ENCODE assay signal across 23 cellular contexts in genomic region chr6:169145476-169145875, GRCh38.
DNase-seq lines count a peak whose midpoint lies in the region; ATAC-seq and TF ChIP-seq lines count a peak whose summit lies in the region.
"Had no signal": no experiment of that assay in that cellular context is flagged by ENCODE, and none has a peak within 500 bp of the region (broad histone marks: within the 10 kb centered on the region; RNA-seq: fewer than 3 reads in every experiment).

No MANE protein-coding gene starts in this region.

- WGBS in esophagus muscularis mucosa = 39% methylated on average over 6 of the region's 6 CpGs
- WGBS in body of pancreas, 2 donors = 55 to 58% methylated on average over 6 of the region's 6 CpGs

- intact Hi-C loops in esophagus muscularis mucosa (cut with DNase I) = no loop called here
- intact Hi-C loops in body of pancreas (cut with DNase I) = no loop called here

- DNase-seq in HFFc6 = no peak
- DNase-seq in esophagus muscularis mucosa (ENCODE audit: extremely low spot score) = peak; percentile 74
- DNase-seq in mesothelial cell of epicardium (ENCODE audit: low spot score in 2 of 2, unreplicated experiment in 2 of 2) = no peak
- no peak for DNase-seq in substantia nigra (lab: John Stamatoyannopoulos, UW)
- no peak for DNase-seq in activated naive CD4-positive, alpha-beta T cell treated with anti-CD3 and anti-CD28 coated beads, Interleukin-2, amount 10 ng/mL, durations not matched to agents 7 days and 5 days
- DNase-seq in WTC11 (ENCODE audit: low spot score) = no peak
- DNase-seq in body of pancreas = no peak
- DNase-seq in GM19238 (ENCODE audit: insufficient read length, low spot score) = no peak
- DNase-seq: activated CD8-positive, alpha-beta T cell treated with anti-CD3 and anti-CD28 coated beads, Interleukin-2, amount 10 ng/mL, durations not matched to agents 7 days and 5 days; activated T-cell treated with anti-CD3 and anti-CD28 coated beads, Interleukin-2, amount 50 U/mL, for 1 hour; BE2C; Caco-2; central memory CD4-positive, alpha-beta T cell; effector memory CD4-positive, alpha-beta T cell; natural killer cell; NCI-H510A treated with DMSO at 0.1 percent for 48 hours; SK-N-SH; stimulated activated CD4-positive, alpha-beta T cell treated with anti-CD3 and anti-CD28 coated beads, Interleukin-2, amount 100 ng/mL, for 48 hours; stimulated activated naive CD8-positive, alpha-beta T cell treated with anti-CD3 and anti-CD28 coated beads, Interleukin-15, Interleukin-2, amounts not matched to agents 100 U/mL and 50 U/mL, for 24 hours; upper lobe of left lung had no signal

- H3K36me3 ChIP-seq in esophagus muscularis mucosa (no peaks in the 10 kb centered on the region), body of pancreas (replicated peaks in 1 of 2; ENCODE audit: insufficient read depth in 1 of 2, low read depth in 2 of 2) (no peaks in the 10 kb centered on the region)
- H3K36me3 ChIP-seq: BE2C, HAP-1, upper lobe of left lung had no signal

- no peak for ATAC-seq in WTC11
- no peak for ATAC-seq in body of pancreas
- ATAC-seq: activated CD8-positive, alpha-beta T cell treated with anti-CD3 and anti-CD28 coated beads, Interleukin-2, amount 10 ng/mL, durations not matched to agents 7 days and 5 days; esophagus mucosa; natural killer cell; stimulated activated naive CD8-positive, alpha-beta T cell treated with anti-CD3 and anti-CD28 coated beads, Interleukin-15, Interleukin-2, amounts not matched to agents 100 U/mL and 50 U/mL, for 24 hours had no signal

- H3K4me3 ChIP-seq in esophagus muscularis mucosa = no peak overlapping the region
- no peak overlapping the region for H3K4me3 ChIP-seq in body of pancreas
- H3K4me3 ChIP-seq: HAP-1, skin epidermis, upper lobe of left lung had no signal

- POLR2A ChIA-PET in WTC11 (lab: Charles Lee) = no interaction called here

- CTCF ChIA-PET in activated naive CD4-positive, alpha-beta T cell treated with anti-CD3 and anti-CD28 coated beads, Interleukin-2, amount 10 ng/mL, durations not matched to agents 7 days and 5 days (lab: Charles Lee) = no interaction called here
- CTCF ChIA-PET in WTC11 (lab: Charles Lee) = no interaction called here

- H3K36me3 Mint-ChIP-seq in HFFc6 (ENCODE audit: low read depth) (peaks cover 30% of the 10 kb centered on the region), mesothelial cell of epicardium (peaks cover 3% of the 10 kb centered on the region), WTC11 (peaks cover 19% of the 10 kb centered on the region)
- H3K36me3 Mint-ChIP-seq in activated naive CD4-positive, alpha-beta T cell treated with anti-CD3 and anti-CD28 coated beads, Interleukin-2, amount 10 ng/mL, durations not matched to agents 7 days and 5 days = no peaks in the 10 kb centered on the region
- H3K36me3 Mint-ChIP-seq: natural killer cell had no signal

- TF ChIP-seq POLR2A in esophagus muscularis mucosa (IDR thresholded peaks at IDR 0.05; ENCODE audit: low read depth) = no peak
- no peak for TF ChIP-seq POLR2A in body of pancreas (IDR thresholded peaks at IDR 0.05)

- H3K27ac ChIP-seq in esophagus muscularis mucosa (replicated peaks in 1 of 4) (peak overlapping the region; percentile 1 to 51 (median 41)), substantia nigra (ENCODE audit: low read depth, low read length, poor library complexity, severe bottlenecking) (peak overlapping the region; percentile 57), body of pancreas (no peak overlapping the region)
- H3K27ac ChIP-seq: upper lobe of left lung had no signal

- H3K4me3 Mint-ChIP-seq in HFFc6 (peak overlapping the region; percentile 71; the same call in 1 of the 2 replicates), mesothelial cell of epicardium (no peak overlapping the region), WTC11 (no peak overlapping the region)
- no peak overlapping the region for H3K4me3 Mint-ChIP-seq in activated naive CD4-positive, alpha-beta T cell treated with anti-CD3 and anti-CD28 coated beads, Interleukin-2, amount 10 ng/mL, durations not matched to agents 7 days and 5 days
- H3K4me3 Mint-ChIP-seq: activated CD8-positive, alpha-beta T cell treated with anti-CD3 and anti-CD28 coated beads, Interleukin-2, amount 10 ng/mL, durations not matched to agents 7 days and 5 days; natural killer cell had no signal

- TF ChIP-seq CTCF in HFFc6 (IDR thresholded peaks at IDR 0.05) = no peak
- no peak for TF ChIP-seq CTCF in esophagus muscularis mucosa (IDR thresholded peaks at IDR 0.05)
- TF ChIP-seq CTCF in mesothelial cell of epicardium (IDR thresholded peaks at IDR 0.05; ENCODE audit: unreplicated experiment) = no peak
- no peak for TF ChIP-seq CTCF in WTC11 (IDR thresholded peaks at IDR 0.05)
- TF ChIP-seq CTCF in body of pancreas (IDR thresholded peaks at IDR 0.05) = no peak

- H3K9me3 Mint-ChIP-seq in HFFc6 = peaks cover 11% of the 10 kb centered on the region
- H3K9me3 Mint-ChIP-seq in mesothelial cell of epicardium = peaks cover 34% of the 10 kb centered on the region
- H3K9me3 Mint-ChIP-seq in activated naive CD4-positive, alpha-beta T cell treated with anti-CD3 and anti-CD28 coated beads, Interleukin-2, amount 10 ng/mL, durations not matched to agents 7 days and 5 days = peaks cover 2% of the 10 kb centered on the region
- peaks cover 50% of the 10 kb centered on the region for H3K9me3 Mint-ChIP-seq in WTC11

- H3K27me3 ChIP-seq in esophagus muscularis mucosa = no peaks in the 10 kb centered on the region
- no peaks in the 10 kb centered on the region for H3K27me3 ChIP-seq in body of pancreas
- H3K27me3 ChIP-seq: BE2C, upper lobe of left lung had no signal

- peaks cover 7% of the 10 kb centered on the region for H3K27me3 Mint-ChIP-seq in HFFc6 (ENCODE audit: insufficient read depth)
- H3K27me3 Mint-ChIP-seq in mesothelial cell of epicardium (ENCODE audit: low read depth) = no peaks in the 10 kb centered on the region
- peaks cover 5% of the 10 kb centered on the region for H3K27me3 Mint-ChIP-seq in activated naive CD4-positive, alpha-beta T cell treated with anti-CD3 and anti-CD28 coated beads, Interleukin-2, amount 10 ng/mL, durations not matched to agents 7 days and 5 days
- no peaks in the 10 kb centered on the region for H3K27me3 Mint-ChIP-seq in WTC11 (ENCODE audit: low read depth)

- peaks cover 0 to 14% (median 3%) of the 10 kb centered on the region in 4 donors for H3K9me3 ChIP-seq in esophagus muscularis mucosa
- H3K9me3 ChIP-seq in body of pancreas = no peaks in the 10 kb centered on the region
- H3K9me3 ChIP-seq: BE2C, HAP-1 had no signal

- peaks cover 0 to 39% (median 38%) of the 10 kb centered on the region in 4 donors for H3K4me1 ChIP-seq in esophagus muscularis mucosa
- H3K4me1 ChIP-seq in body of pancreas = no peaks in the 10 kb centered on the region
- H3K4me1 ChIP-seq: BE2C, Caco-2, HAP-1 had no signal

- H3K4me1 Mint-ChIP-seq in HFFc6 (ENCODE audit: low read depth) (peaks cover 49% of the 10 kb centered on the region), mesothelial cell of epicardium (peaks cover 10% of the 10 kb centered on the region), WTC11 (no peaks in the 10 kb centered on the region)
- H3K4me1 Mint-ChIP-seq in activated naive CD4-positive, alpha-beta T cell treated with anti-CD3 and anti-CD28 coated beads, Interleukin-2, amount 10 ng/mL, durations not matched to agents 7 days and 5 days = no peaks in the 10 kb centered on the region
- H3K4me1 Mint-ChIP-seq: natural killer cell had no signal

- H3K27ac Mint-ChIP-seq in HFFc6 (peak overlapping the region; percentile 57; the same call in 1 of the 2 replicates), mesothelial cell of epicardium (peak overlapping the region; percentile 69), WTC11 (no peak overlapping the region)
- no peak overlapping the region for H3K27ac Mint-ChIP-seq in activated naive CD4-positive, alpha-beta T cell treated with anti-CD3 and anti-CD28 coated beads, Interleukin-2, amount 10 ng/mL, durations not matched to agents 7 days and 5 days
- H3K27ac Mint-ChIP-seq: activated CD8-positive, alpha-beta T cell treated with anti-CD3 and anti-CD28 coated beads, Interleukin-2, amount 10 ng/mL, durations not matched to agents 7 days and 5 days; natural killer cell had no signal

- no peak for TF ChIP-seq EP300 in esophagus muscularis mucosa (IDR thresholded peaks at IDR 0.05)

TF ChIP-seq in WTC11, 78 proteins besides CTCF, POLR2A, EP300 and RAD21 (continues in another document):
- TF ChIP-seq USF1 (CRISPR knock-in tag; IDR thresholded peaks at IDR 0.05) (no peak), ELF4 (CRISPR knock-in tag; IDR thresholded peaks at IDR 0.05; ENCODE audit: low read depth) (no peak), NFE2L1 (CRISPR knock-in tag; IDR thresholded peaks at IDR 0.05) (no peak), TP53 (CRISPR knock-in tag; IDR thresholded peaks at IDR 0.05) (no peak), USF2 (CRISPR knock-in tag; IDR thresholded peaks at IDR 0.05) (no peak), ETV6 (CRISPR knock-in tag; IDR thresholded peaks at IDR 0.05) (no peak), ZNF416 (CRISPR knock-in tag; IDR thresholded peaks at IDR 0.05) (no peak), ZMAT4 (CRISPR knock-in tag; IDR thresholded peaks at IDR 0.05) (no peak)

Comparison
In these comparisons a context has a peak if more than half of its experiments do, and no peak if none do; other contexts are left out.
1. H3K27ac Mint-ChIP-seq: peak in HFFc6 (single experiment) and mesothelial cell of epicardium (single experiment); none in activated naive CD4-positive, alpha-beta T cell treated with anti-CD3 and anti-CD28 coated beads, Interleukin-2, amount 10 ng/mL, durations not matched to agents 7 days and 5 days (single experiment) and WTC11 (single experiment).
2. H3K27ac ChIP-seq: peak in esophagus muscularis mucosa (4 of 4) and substantia nigra (single experiment); none in body of pancreas (0 of 4).